Comparison of ENCODE assay signal across 2 cellular contexts in genomic region chr17:75827291-75828050, GRCh38.
TF ChIP-seq lines count a peak whose summit lies in the region.

No MANE protein-coding gene starts in this region.

TF ChIP-seq in A549, 52 proteins besides CTCF, POLR2A, EP300 and RAD21:
- TF ChIP-seq FOSL2 (IDR thresholded peaks at IDR 0.05) (no peak), FOSL2 (CRISPR knock-in tag; IDR thresholded peaks at IDR 0.05) (no peak), ESRRA (IDR thresholded peaks at IDR 0.05; ENCODE audit: borderline replicate concordance, low read length) (no peak), SMC3 (IDR thresholded peaks at IDR 0.05) (peak; percentile 54), PHF8 (IDR thresholded peaks at IDR 0.05; ENCODE audit: borderline replicate concordance, low read depth) (no peak), MAFK (IDR thresholded peaks at IDR 0.05; ENCODE audit: partially characterized antibody) (no peak), RFX5 (IDR thresholded peaks at IDR 0.05) (no peak), FOXS1 (CRISPR knock-in tag; IDR thresholded peaks at IDR 0.05) (no peak)

TF ChIP-seq in H1, 55 proteins besides CTCF, POLR2A, EP300 and RAD21:
- TF ChIP-seq ATF2 (IDR thresholded peaks at IDR 0.05; ENCODE audit: low read length) (no peak), EGR1 (IDR thresholded peaks at IDR 0.05; ENCODE audit: borderline replicate concordance, low read depth, low read length) (no peak), EZH2 (IDR thresholded peaks at IDR 0.05; ENCODE audit: low read depth, low read length, severe bottlenecking) (no peak), TAF7 (optimal IDR thresholded peaks at IDR 0.05; ENCODE audit: borderline replicate concordance, low read depth, low read length) (no peak), NANOG (IDR thresholded peaks at IDR 0.05; ENCODE audit: insufficient read depth, low read depth, low read length, poor library complexity, severe bottlenecking) (peak; percentile 3), CEBPB (IDR thresholded peaks at IDR 0.05; ENCODE audit: low read depth, low read length) (no peak), RXRA (IDR thresholded peaks at IDR 0.05; ENCODE audit: insufficient read depth, low read depth, low read length) (no peak), FOSL1 (IDR thresholded peaks at IDR 0.05; ENCODE audit: insufficient read depth, low read depth, low read length) (no peak), CHD1 (IDR thresholded peaks at IDR 0.05; ENCODE audit: low read depth, low read length) (no peak), NRF1 (IDR thresholded peaks at IDR 0.05; ENCODE audit: low read depth, low read length) (no peak), RBBP5 (IDR thresholded peaks at IDR 0.05; ENCODE audit: borderline replicate concordance, low read depth, low read length) (no peak; the same call in 1 of the 2 replicates), JUN (IDR thresholded peaks at IDR 0.05; ENCODE audit: low read depth, low read length) (no peak), SUZ12 (IDR thresholded peaks at IDR 0.05; ENCODE audit: low read length) (no peak), SP4 (IDR thresholded peaks at IDR 0.05; ENCODE audit: low read length) (peak; percentile 49; the same call in 1 of the 2 replicates), KDM5A (IDR thresholded peaks at IDR 0.05; ENCODE audit: low read length) (no peak), SRF (IDR thresholded peaks at IDR 0.05; ENCODE audit: low read depth, low read length) (no peak), GTF2F1 (IDR thresholded peaks at IDR 0.05; ENCODE audit: borderline replicate concordance, low read depth, low read length) (no peak), BRCA1 (IDR thresholded peaks at IDR 0.05; ENCODE audit: low read depth, low read length) (no peak), PHF8 (conservative IDR thresholded peaks at IDR 0.05; ENCODE audit: low read depth, low read length) (peak; percentile 57; the same call in 1 of the 2 replicates), CTBP2 (IDR thresholded peaks at IDR 0.05; ENCODE audit: borderline replicate concordance, insufficient read depth, insufficient read length, low read length) (peak; percentile 77), CBX8 (IDR thresholded peaks at IDR 0.05; ENCODE audit: borderline replicate concordance, low read depth, low read length) (no peak), CHD7 (IDR thresholded peaks at IDR 0.05; ENCODE audit: insufficient replicate concordance, low read length) (no peak), SIX5 (IDR thresholded peaks at IDR 0.05; ENCODE audit: low read depth, low read length) (no peak), SIRT6 (IDR thresholded peaks at IDR 0.05; ENCODE audit: low read length) (no peak), MAFK (IDR thresholded peaks at IDR 0.05; ENCODE audit: low read depth, low read length) (no peak), GABPA (IDR thresholded peaks at IDR 0.05; ENCODE audit: borderline replicate concordance, insufficient read depth, low read length) (peak; percentile 53; the same call in 1 of the 2 replicates), RNF2 (IDR thresholded peaks at IDR 0.05; ENCODE audit: borderline replicate concordance, low read depth, low read length, missing control alignments, poor library complexity, severe bottlenecking) (no peak), HDAC2 (IDR thresholded peaks at IDR 0.05; ENCODE audit: borderline replicate concordance in 1 of 2, low read depth in 2 of 2, low read length in 2 of 2) (no peak; a peak in 1 of 4 replicates), HDAC6 (IDR thresholded peaks at IDR 0.05; ENCODE audit: low read depth, low read length) (no peak), MAX (IDR thresholded peaks at IDR 0.05) (peak; percentile 18; the same call in 1 of the 2 replicates), TCF12 (IDR thresholded peaks at IDR 0.05; ENCODE audit: low read depth, low read length) (no peak), CBX5 (IDR thresholded peaks at IDR 0.05; ENCODE audit: low read depth, low read length) (no peak), E2F6 (IDR thresholded peaks at IDR 0.05) (no peak; the same call in 1 of the 2 replicates), SIN3A (conservative IDR thresholded peaks at IDR 0.05 in 1 of 2, IDR thresholded peaks at IDR 0.05 in 1 of 2; ENCODE audit: low read depth in 1 of 2, low read length in 2 of 2) (peak in 1 of 2 experiments; percentile 78; a peak in 2 of 4 replicates), YY1 (IDR thresholded peaks at IDR 0.05; ENCODE audit: low read depth, low read length) (peak; percentile 71), ZNF274 (IDR thresholded peaks at IDR 0.05; ENCODE audit: borderline replicate concordance, extremely low read depth, low read length) (no peak), KDM4A (IDR thresholded peaks at IDR 0.05; ENCODE audit: low read depth, low read length, severe bottlenecking) (peak; percentile 52), ASH2L (IDR thresholded peaks at IDR 0.05; ENCODE audit: low read length) (peak; percentile 52), USF2 (IDR thresholded peaks at IDR 0.05; ENCODE audit: low read length) (no peak), KDM1A (IDR thresholded peaks at IDR 0.05; ENCODE audit: borderline replicate concordance, low read length) (no peak), TEAD4 (IDR thresholded peaks at IDR 0.05; ENCODE audit: low read depth, low read length) (no peak), TAF1 (IDR thresholded peaks at IDR 0.05; ENCODE audit: low read depth, low read length) (peak; percentile 33; the same call in 1 of the 2 replicates), BACH1 (IDR thresholded peaks at IDR 0.05; ENCODE audit: low read length) (no peak), TBP (IDR thresholded peaks at IDR 0.05; ENCODE audit: low read depth, low read length) (no peak), RFX5 (IDR thresholded peaks at IDR 0.05; ENCODE audit: borderline replicate concordance, low read depth, low read length) (no peak), SP1 (IDR thresholded peaks at IDR 0.05; ENCODE audit: low read depth, low read length) (no peak), SP2 (IDR thresholded peaks at IDR 0.05; ENCODE audit: low read length) (no peak), POLR2AphosphoS5 (IDR thresholded peaks at IDR 0.05; ENCODE audit: low read depth, low read length) (no peak; the same call in 1 of the 2 replicates), CREB1 (IDR thresholded peaks at IDR 0.05) (peak; percentile 37; the same call in 1 of the 2 replicates), BCL11A (IDR thresholded peaks at IDR 0.05; ENCODE audit: low read depth in 2 of 2, low read length in 2 of 2) (no peak), JUND (IDR thresholded peaks at IDR 0.05; ENCODE audit: low read length) (peak; percentile 10; the same call in 1 of the 2 replicates), SAP30 (IDR thresholded peaks at IDR 0.05; ENCODE audit: insufficient read depth, insufficient replicate concordance, low read length) (no peak), CHD2 (IDR thresholded peaks at IDR 0.05; ENCODE audit: low read length) (no peak), POU5F1 (IDR thresholded peaks at IDR 0.05; ENCODE audit: low read depth, low read length) (no peak)
- TF ChIP-seq, protein P1, sequence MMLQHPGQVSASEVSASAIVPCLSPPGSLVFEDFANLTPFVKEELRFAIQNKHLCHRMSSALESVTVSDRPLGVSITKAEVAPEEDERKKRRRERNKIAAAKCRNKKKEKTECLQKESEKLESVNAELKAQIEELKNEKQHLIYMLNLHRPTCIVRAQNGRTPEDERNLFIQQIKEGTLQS (IDR thresholded peaks at IDR 0.05; ENCODE audit: insufficient read depth, low read depth, low read length) = 0 out of 2 replicates have a peak, but pooled peaks have one; percentile 15
